In the genomic region with DNA sequence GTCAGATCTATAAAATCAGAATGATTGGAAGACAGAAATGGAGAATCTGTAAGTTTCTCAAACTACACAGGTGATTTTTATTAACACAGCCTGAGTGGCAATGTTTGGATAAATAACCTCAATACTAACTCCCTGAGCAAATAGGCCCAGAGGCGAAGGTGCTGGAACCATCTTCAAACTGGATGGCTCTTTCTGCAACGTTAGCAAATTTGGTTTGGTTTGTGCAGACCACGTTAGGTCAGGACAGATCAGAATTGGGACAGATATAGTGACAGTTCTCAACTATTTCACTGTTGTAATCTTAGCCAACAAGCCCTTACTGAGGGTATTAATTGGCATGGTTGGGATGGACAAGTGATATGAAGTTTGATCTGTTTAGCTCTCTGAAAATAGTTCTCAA, we compare ENCODE assay signal across 1 cellular context.
TF ChIP-seq lines count a peak whose summit lies in the region.

No MANE protein-coding gene starts in this region.

TF ChIP-seq in HepG2, 621 proteins besides CTCF, POLR2A, EP300 and RAD21:
- TF ChIP-seq MAFK (conservative IDR thresholded peaks at IDR 0.05 in 1 of 2, IDR thresholded peaks at IDR 0.05 in 1 of 2; ENCODE audit: low read length in 2 of 2) (peak; percentile 94 to 95), ETS1 (CRISPR knock-in tag; IDR thresholded peaks at IDR 0.05) (no peak), ZNF784 (CRISPR knock-in tag; IDR thresholded peaks at IDR 0.05; ENCODE audit: borderline replicate concordance) (no peak), TBP (CRISPR knock-in tag; IDR thresholded peaks at IDR 0.05) (no peak), ZNF687 (CRISPR knock-in tag; IDR thresholded peaks at IDR 0.05) (no peak), BRD4 (CRISPR knock-in tag; IDR thresholded peaks at IDR 0.05) (no peak), MAFF (IDR thresholded peaks at IDR 0.05; ENCODE audit: low read depth, low read length) (peak; percentile 94)
- TF ChIP-seq, protein P1, sequence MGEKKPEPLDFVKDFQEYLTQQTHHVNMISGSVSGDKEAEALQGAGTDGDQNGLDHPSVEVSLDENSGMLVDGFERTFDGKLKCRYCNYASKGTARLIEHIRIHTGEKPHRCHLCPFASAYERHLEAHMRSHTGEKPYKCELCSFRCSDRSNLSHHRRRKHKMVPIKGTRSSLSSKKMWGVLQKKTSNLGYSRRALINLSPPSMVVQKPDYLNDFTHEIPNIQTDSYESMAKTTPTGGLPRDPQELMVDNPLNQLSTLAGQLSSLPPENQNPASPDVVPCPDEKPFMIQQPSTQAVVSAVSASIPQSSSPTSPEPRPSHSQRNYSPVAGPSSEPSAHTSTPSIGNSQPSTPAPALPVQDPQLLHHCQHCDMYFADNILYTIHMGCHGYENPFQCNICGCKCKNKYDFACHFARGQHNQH (CRISPR knock-in tag; IDR thresholded peaks at IDR 0.05), result no peak
